2 cellular contexts compared by ENCODE assay signal in the genomic region with DNA sequence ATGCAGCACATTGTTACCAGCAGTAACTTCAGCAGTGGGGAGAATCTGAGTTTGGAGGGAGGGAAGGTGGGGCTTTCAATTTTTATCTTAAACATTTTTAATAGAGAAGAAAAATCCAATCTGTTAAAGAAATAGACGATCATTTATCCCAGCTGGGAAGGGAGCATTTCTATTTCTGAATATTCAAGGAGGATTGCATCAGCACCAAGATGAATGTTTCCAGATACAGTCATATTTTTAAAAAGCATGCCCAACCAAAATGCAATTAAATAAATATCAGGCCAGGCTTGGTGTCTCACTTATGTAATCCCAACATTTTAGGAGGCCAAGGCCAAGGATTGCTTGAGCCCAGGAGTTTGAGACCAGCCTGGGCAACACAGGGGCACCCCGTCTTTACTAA.
TF ChIP-seq lines count a peak whose summit lies in the region.

No MANE protein-coding gene starts in this region.

TF ChIP-seq in A549, 52 proteins besides CTCF, POLR2A, EP300 and RAD21:
- no peak for TF ChIP-seq ZNF302 (CRISPR knock-in tag; IDR thresholded peaks at IDR 0.05)
- no peak for TF ChIP-seq RNF2 (IDR thresholded peaks at IDR 0.05; ENCODE audit: borderline replicate concordance, low read depth)
- no peak for TF ChIP-seq PHF8 (IDR thresholded peaks at IDR 0.05; ENCODE audit: borderline replicate concordance, low read depth)
- no peak for TF ChIP-seq FOSL2 (IDR thresholded peaks at IDR 0.05)
- TF ChIP-seq FOSL2 (CRISPR knock-in tag; IDR thresholded peaks at IDR 0.05), result no peak
- TF ChIP-seq FOXS1 (CRISPR knock-in tag; IDR thresholded peaks at IDR 0.05), result no peak
- no peak for TF ChIP-seq HMGXB4 (CRISPR knock-in tag; IDR thresholded peaks at IDR 0.05; ENCODE audit: borderline replicate concordance)
- no peak for TF ChIP-seq BHLHE40 (IDR thresholded peaks at IDR 0.05; ENCODE audit: low read depth, low read length)
- TF ChIP-seq ZFP36 (IDR thresholded peaks at IDR 0.05; ENCODE audit: borderline replicate concordance, partially characterized antibody), result no peak
- TF ChIP-seq NPAS2 (CRISPR knock-in tag; IDR thresholded peaks at IDR 0.05; ENCODE audit: borderline replicate concordance), result no peak
- no peak for TF ChIP-seq SREBF2 (IDR thresholded peaks at IDR 0.05)
- TF ChIP-seq JUNB (IDR thresholded peaks at IDR 0.05), result no peak
- no peak for TF ChIP-seq HOXA7 (CRISPR knock-in tag; IDR thresholded peaks at IDR 0.05)
- no peak for TF ChIP-seq ESRRA (IDR thresholded peaks at IDR 0.05; ENCODE audit: borderline replicate concordance, low read length)
- no peak for TF ChIP-seq RARB (CRISPR knock-in tag; IDR thresholded peaks at IDR 0.05)
- TF ChIP-seq MAFK (IDR thresholded peaks at IDR 0.05; ENCODE audit: partially characterized antibody), result no peak
- no peak for TF ChIP-seq HDAC2 (IDR thresholded peaks at IDR 0.05)
- no peak for TF ChIP-seq GATA3 (IDR thresholded peaks at IDR 0.05; ENCODE audit: borderline replicate concordance)
- no peak for TF ChIP-seq HOXB5 (CRISPR knock-in tag; IDR thresholded peaks at IDR 0.05)
- no peak for TF ChIP-seq NFE2L2 (conservative IDR thresholded peaks at IDR 0.05; ENCODE audit: low read length)
- TF ChIP-seq CHD2 (IDR thresholded peaks at IDR 0.05; ENCODE audit: low read length, partially characterized antibody), result no peak

TF ChIP-seq in K562, 482 proteins besides CTCF, POLR2A, EP300 and RAD21:
- TF ChIP-seq POU5F1 (IDR thresholded peaks at IDR 0.05; ENCODE audit: borderline replicate concordance, low read depth, low read length, partially characterized antibody) (no peak), RBM14 (IDR thresholded peaks at IDR 0.05; ENCODE audit: borderline replicate concordance, insufficient read depth, low read depth, low read length) (no peak), SAP30 (IDR thresholded peaks at IDR 0.05; ENCODE audit: borderline replicate concordance, insufficient read depth, low read depth, low read length, poor library complexity, severe bottlenecking) (no peak), ATF3 (IDR thresholded peaks at IDR 0.05) (peak; percentile 18; the same call in 1 of the 2 replicates), ATF3 (CRISPR knock-in tag; conservative IDR thresholded peaks at IDR 0.05) (no peak), ZNF785 (CRISPR knock-in tag; IDR thresholded peaks at IDR 0.05) (no peak), ZNF3 (CRISPR knock-in tag; IDR thresholded peaks at IDR 0.05) (no peak), CEBPG (CRISPR knock-in tag; IDR thresholded peaks at IDR 0.05) (no peak), CEBPG (tag; conservative IDR thresholded peaks at IDR 0.05 in 1 of 2, IDR thresholded peaks at IDR 0.05 in 1 of 2) (peak; percentile 52 to 73)
- TF ChIP-seq, protein P1, sequence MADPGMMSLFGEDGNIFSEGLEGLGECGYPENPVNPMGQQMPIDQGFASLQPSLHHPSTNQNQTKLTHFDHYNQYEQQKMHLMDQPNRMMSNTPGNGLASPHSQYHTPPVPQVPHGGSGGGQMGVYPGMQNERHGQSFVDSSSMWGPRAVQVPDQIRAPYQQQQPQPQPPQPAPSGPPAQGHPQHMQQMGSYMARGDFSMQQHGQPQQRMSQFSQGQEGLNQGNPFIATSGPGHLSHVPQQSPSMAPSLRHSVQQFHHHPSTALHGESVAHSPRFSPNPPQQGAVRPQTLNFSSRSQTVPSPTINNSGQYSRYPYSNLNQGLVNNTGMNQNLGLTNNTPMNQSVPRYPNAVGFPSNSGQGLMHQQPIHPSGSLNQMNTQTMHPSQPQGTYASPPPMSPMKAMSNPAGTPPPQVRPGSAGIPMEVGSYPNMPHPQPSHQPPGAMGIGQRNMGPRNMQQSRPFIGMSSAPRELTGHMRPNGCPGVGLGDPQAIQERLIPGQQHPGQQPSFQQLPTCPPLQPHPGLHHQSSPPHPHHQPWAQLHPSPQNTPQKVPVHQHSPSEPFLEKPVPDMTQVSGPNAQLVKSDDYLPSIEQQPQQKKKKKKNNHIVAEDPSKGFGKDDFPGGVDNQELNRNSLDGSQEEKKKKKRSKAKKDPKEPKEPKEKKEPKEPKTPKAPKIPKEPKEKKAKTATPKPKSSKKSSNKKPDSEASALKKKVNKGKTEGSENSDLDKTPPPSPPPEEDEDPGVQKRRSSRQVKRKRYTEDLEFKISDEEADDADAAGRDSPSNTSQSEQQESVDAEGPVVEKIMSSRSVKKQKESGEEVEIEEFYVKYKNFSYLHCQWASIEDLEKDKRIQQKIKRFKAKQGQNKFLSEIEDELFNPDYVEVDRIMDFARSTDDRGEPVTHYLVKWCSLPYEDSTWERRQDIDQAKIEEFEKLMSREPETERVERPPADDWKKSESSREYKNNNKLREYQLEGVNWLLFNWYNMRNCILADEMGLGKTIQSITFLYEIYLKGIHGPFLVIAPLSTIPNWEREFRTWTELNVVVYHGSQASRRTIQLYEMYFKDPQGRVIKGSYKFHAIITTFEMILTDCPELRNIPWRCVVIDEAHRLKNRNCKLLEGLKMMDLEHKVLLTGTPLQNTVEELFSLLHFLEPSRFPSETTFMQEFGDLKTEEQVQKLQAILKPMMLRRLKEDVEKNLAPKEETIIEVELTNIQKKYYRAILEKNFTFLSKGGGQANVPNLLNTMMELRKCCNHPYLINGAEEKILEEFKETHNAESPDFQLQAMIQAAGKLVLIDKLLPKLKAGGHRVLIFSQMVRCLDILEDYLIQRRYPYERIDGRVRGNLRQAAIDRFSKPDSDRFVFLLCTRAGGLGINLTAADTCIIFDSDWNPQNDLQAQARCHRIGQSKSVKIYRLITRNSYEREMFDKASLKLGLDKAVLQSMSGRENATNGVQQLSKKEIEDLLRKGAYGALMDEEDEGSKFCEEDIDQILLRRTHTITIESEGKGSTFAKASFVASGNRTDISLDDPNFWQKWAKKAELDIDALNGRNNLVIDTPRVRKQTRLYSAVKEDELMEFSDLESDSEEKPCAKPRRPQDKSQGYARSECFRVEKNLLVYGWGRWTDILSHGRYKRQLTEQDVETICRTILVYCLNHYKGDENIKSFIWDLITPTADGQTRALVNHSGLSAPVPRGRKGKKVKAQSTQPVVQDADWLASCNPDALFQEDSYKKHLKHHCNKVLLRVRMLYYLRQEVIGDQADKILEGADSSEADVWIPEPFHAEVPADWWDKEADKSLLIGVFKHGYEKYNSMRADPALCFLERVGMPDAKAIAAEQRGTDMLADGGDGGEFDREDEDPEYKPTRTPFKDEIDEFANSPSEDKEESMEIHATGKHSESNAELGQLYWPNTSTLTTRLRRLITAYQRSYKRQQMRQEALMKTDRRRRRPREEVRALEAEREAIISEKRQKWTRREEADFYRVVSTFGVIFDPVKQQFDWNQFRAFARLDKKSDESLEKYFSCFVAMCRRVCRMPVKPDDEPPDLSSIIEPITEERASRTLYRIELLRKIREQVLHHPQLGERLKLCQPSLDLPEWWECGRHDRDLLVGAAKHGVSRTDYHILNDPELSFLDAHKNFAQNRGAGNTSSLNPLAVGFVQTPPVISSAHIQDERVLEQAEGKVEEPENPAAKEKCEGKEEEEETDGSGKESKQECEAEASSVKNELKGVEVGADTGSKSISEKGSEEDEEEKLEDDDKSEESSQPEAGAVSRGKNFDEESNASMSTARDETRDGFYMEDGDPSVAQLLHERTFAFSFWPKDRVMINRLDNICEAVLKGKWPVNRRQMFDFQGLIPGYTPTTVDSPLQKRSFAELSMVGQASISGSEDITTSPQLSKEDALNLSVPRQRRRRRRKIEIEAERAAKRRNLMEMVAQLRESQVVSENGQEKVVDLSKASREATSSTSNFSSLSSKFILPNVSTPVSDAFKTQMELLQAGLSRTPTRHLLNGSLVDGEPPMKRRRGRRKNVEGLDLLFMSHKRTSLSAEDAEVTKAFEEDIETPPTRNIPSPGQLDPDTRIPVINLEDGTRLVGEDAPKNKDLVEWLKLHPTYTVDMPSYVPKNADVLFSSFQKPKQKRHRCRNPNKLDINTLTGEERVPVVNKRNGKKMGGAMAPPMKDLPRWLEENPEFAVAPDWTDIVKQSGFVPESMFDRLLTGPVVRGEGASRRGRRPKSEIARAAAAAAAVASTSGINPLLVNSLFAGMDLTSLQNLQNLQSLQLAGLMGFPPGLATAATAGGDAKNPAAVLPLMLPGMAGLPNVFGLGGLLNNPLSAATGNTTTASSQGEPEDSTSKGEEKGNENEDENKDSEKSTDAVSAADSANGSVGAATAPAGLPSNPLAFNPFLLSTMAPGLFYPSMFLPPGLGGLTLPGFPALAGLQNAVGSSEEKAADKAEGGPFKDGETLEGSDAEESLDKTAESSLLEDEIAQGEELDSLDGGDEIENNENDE (IDR thresholded peaks at IDR 0.05; ENCODE audit: low read depth, low read length), result no peak
